ENCODE assay signal across 11 cellular contexts in the genomic region with DNA sequence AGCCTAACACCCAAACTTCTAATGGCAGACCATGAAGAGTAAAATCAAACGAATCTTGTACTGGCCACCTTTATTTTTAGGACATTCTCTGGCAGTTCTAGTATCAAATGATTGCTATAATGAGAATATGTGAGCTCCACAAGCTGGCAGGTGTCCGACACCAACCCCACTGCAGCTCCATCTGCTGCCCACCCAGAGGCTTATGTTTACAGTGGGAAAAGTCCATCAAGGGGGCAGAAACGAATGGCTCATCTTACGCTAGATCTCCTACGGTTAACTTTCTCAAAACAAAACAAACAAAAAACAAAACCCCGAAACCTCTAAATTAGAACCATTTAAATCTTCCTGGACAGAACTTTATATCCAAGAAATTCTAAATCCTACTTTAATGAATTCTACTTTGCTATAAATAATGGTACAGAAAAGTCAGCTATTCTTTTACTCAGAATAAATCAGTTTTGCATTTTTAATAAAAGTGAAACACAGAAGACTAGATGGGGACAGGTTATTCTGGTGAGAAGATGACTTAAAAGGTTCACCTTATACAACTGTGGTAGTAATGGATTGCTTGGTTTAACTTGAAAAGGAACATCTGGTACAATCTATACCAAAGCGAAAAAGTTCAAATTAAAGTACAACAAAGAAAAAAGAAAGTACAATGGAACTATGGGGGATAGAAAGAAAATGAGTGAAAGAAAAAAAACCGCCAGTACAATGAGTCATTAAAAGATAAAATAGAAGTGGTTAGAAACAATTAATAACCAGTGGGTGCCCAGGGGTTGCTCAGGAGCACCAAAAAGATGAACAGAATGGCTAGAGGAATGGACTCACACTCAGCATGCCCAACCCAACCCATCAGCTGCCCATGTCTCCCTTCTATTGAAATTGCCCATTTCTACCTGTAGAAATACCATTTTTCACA. TPM values are rescaled to one million over a fixed set of nuclear protein-coding genes. Genes with fewer than 3 reads are reported as not detected.
A peak's percentile ranks its signal among the peaks of the same experiment; 100 is the strongest.
DNase-seq lines count a peak whose midpoint lies in the region; ATAC-seq and TF ChIP-seq lines count a peak whose summit lies in the region.
"Had no signal": no experiment of that assay in that cellular context is flagged by ENCODE, and none has a peak within 500 bp of the region (broad histone marks: within the 10 kb centered on the region; RNA-seq: fewer than 3 reads in every experiment).

No MANE protein-coding gene starts in this region.

- H3K27ac Mint-ChIP-seq in activated T-cell treated with anti-CD3 and anti-CD28 coated beads, Interleukin-2, amount 50 U/mL, for 72 hours, result peak overlapping the region; percentile 98

- peaks cover 6% of the 10 kb centered on the region for H4K20me1 ChIP-seq in OCI-LY1 (ENCODE audit: insufficient read depth, low read length)

- H3K27me3 ChIP-seq in OCI-LY1 (ENCODE audit: insufficient read depth, low read length), result no peaks in the 10 kb centered on the region
- H3K27me3 ChIP-seq in endocrine pancreas (ENCODE audit: control insufficient read depth, insufficient read depth, low read length), result no peaks in the 10 kb centered on the region
- H3K27me3 ChIP-seq in thymus (ENCODE audit: control insufficient read depth, insufficient read depth), result no peaks in the 10 kb centered on the region
- H3K27me3 ChIP-seq in heart left ventricle, result no peaks in the 10 kb centered on the region
- H3K27me3 ChIP-seq: hepatocyte had no signal

- TF ChIP-seq POLR2A in heart left ventricle (IDR thresholded peaks at IDR 0.05), result no peak

- H3K9me3 ChIP-seq in OCI-LY1 (ENCODE audit: low read length), result no peaks in the 10 kb centered on the region
- no peaks in the 10 kb centered on the region for H3K9me3 ChIP-seq in endocrine pancreas (ENCODE audit: control insufficient read depth, low read length)
- no peaks in the 10 kb centered on the region for H3K9me3 ChIP-seq in thymus (ENCODE audit: control insufficient read depth)
- no peaks in the 10 kb centered on the region for H3K9me3 ChIP-seq in heart left ventricle
- H3K9me3 ChIP-seq: mucosa of descending colon had no signal

- DNase-seq in activated T-cell treated with anti-CD3 and anti-CD28 coated beads, Interleukin-2, amount 50 U/mL, for 72 hours, result no peak
- no peak for DNase-seq in activated T-cell treated with anti-CD3 and anti-CD28 coated beads, Interleukin-2, amount 50 U/mL, for 1 hour
- DNase-seq in heart left ventricle, result no peak
- DNase-seq: effector CD4-positive, alpha-beta T cell; mucosa of descending colon had no signal

- H3K4me3 ChIP-seq in OCI-LY1 (ENCODE audit: low read depth, low read length, poor library complexity, severe bottlenecking) (peak overlapping the region; percentile 21), endocrine pancreas (ENCODE audit: control insufficient read depth, insufficient read depth, low read length) (peak overlapping the region; percentile 59), thymus (ENCODE audit: low read length) (no peak overlapping the region), heart left ventricle (no peak overlapping the region)
- H3K4me3 ChIP-seq: hepatocyte, mucosa of descending colon had no signal

- TF ChIP-seq CTCF in OCI-LY1 (IDR thresholded peaks at IDR 0.05; ENCODE audit: low read length), result peak; percentile 23; the same call in 1 of the 2 replicates
- TF ChIP-seq CTCF in heart left ventricle (IDR thresholded peaks at IDR 0.05), result no peak

- H3K4me3 Mint-ChIP-seq in activated T-cell treated with anti-CD3 and anti-CD28 coated beads, Interleukin-2, amount 50 U/mL, for 72 hours, result peak overlapping the region; percentile 55 to 70

- no peaks in the 10 kb centered on the region for H3K9me3 Mint-ChIP-seq in activated T-cell treated with anti-CD3 and anti-CD28 coated beads, Interleukin-2, amount 50 U/mL, for 72 hours

- 55% methylated on average over 8 of the region's 8 CpGs for WGBS in thymus
- WGBS in heart left ventricle, 4 donors, result 80 to 85% (median 83%) methylated on average over 8 of the region's 8 CpGs

- H3K4me1 Mint-ChIP-seq in activated T-cell treated with anti-CD3 and anti-CD28 coated beads, Interleukin-2, amount 50 U/mL, for 72 hours (ENCODE audit: low read depth), result peaks cover 99% of the 10 kb centered on the region

- peaks cover 6% of the 10 kb centered on the region; the same call in 1 of the 2 replicates for H3F3A ChIP-seq in OCI-LY1 (ENCODE audit: insufficient read depth, low read length)

- H3K9me2 ChIP-seq in OCI-LY1 (ENCODE audit: low read depth, low read length), result no peaks in the 10 kb centered on the region

- peak overlapping the region; percentile 72 for H3K27ac ChIP-seq in OCI-LY1 (ENCODE audit: low read depth, low read length, poor library complexity, severe bottlenecking)
- peak overlapping the region; percentile 3 for H3K27ac ChIP-seq in thymus (ENCODE audit: low read depth)
- H3K27ac ChIP-seq in heart left ventricle, result no peak overlapping the region
- H3K27ac ChIP-seq: hepatocyte had no signal

- 0 out of 2 replicates have a peak, but pooled peaks cover 6% of the 10 kb centered on the region for H3K36me3 ChIP-seq in OCI-LY1 (ENCODE audit: insufficient read depth, low read length)
- no peaks in the 10 kb centered on the region for H3K36me3 ChIP-seq in endocrine pancreas (ENCODE audit: control insufficient read depth, insufficient read depth, low read length)
- no peaks in the 10 kb centered on the region for H3K36me3 ChIP-seq in thymus (ENCODE audit: control insufficient read depth, insufficient read depth)
- H3K36me3 ChIP-seq in heart left ventricle, result no peaks in the 10 kb centered on the region

- H3K79me2 ChIP-seq in OCI-LY1 (ENCODE audit: insufficient read depth, low read length), result peaks cover 99% of the 10 kb centered on the region

- H3K4me1 ChIP-seq in OCI-LY1 (ENCODE audit: insufficient read depth, low read length, severe bottlenecking) (peaks cover 100% of the 10 kb centered on the region), endocrine pancreas (ENCODE audit: control insufficient read depth, insufficient read depth, low read length) (peaks cover 9% of the 10 kb centered on the region), thymus (ENCODE audit: control insufficient read depth, insufficient read depth, low read length) (peaks cover 28% of the 10 kb centered on the region), heart left ventricle (peaks cover 0 to 89% (median 39%) of the 10 kb centered on the region in 12 donors)

- no peak overlapping the region for H2AFZ ChIP-seq in OCI-LY1 (ENCODE audit: low read length)
- H2AFZ ChIP-seq: hepatocyte had no signal

- peak overlapping the region; percentile 5; the same call in 1 of the 2 replicates for H3K9ac ChIP-seq in OCI-LY1 (ENCODE audit: low read length)
- no peak overlapping the region for H3K9ac ChIP-seq in endocrine pancreas (ENCODE audit: control insufficient read depth, insufficient read depth, low read length)

- intact Hi-C loops in heart left ventricle (cut with DNase I), result no loop called here

- no peaks in the 10 kb centered on the region for H3K27me3 Mint-ChIP-seq in activated T-cell treated with anti-CD3 and anti-CD28 coated beads, Interleukin-2, amount 50 U/mL, for 72 hours (ENCODE audit: low read depth)

- H3K36me3 Mint-ChIP-seq in activated T-cell treated with anti-CD3 and anti-CD28 coated beads, Interleukin-2, amount 50 U/mL, for 72 hours (ENCODE audit: insufficient read depth in 2 of 2), result peaks cover 4 to 5% of the 10 kb centered on the region in 2 donors

- ATAC-seq in activated T-cell treated with anti-CD3 and anti-CD28 coated beads, Interleukin-2, amount 50 U/mL, for 72 hours (replicated peaks in 1 of 2), result peak in 1 of 2 donors; percentile 21
- ATAC-seq in heart left ventricle (no peak), GM19463 (IDR thresholded peaks at IDR 0.05; ENCODE audit: unreplicated experiment) (no peak), HG03108 (IDR thresholded peaks at IDR 0.05; ENCODE audit: unreplicated experiment) (no peak)

- H3K4me2 ChIP-seq in OCI-LY1 (ENCODE audit: low read length), result peak overlapping the region; percentile 44
- H3K4me2 ChIP-seq: hepatocyte had no signal

RNA-seq across cellular contexts. Expression of a gene that starts 40.2 kb away (rescaled TPM):
- total RNA-seq in activated T-cell treated with anti-CD3 and anti-CD28 coated beads, Interleukin-2, amount 50 U/mL, for 72 hours, result 100 to 1,000 TPM; 209 to 218 TPM
- polyA plus RNA-seq in thymus (65.1 TPM), heart left ventricle (10 to 100 TPM; 24.5 to 68.2 TPM)
- total RNA-seq in heart left ventricle, result 100 to 1,000 TPM in 2 of 9 donors, 10 to 100 TPM in 7; 37.2 to 145 (median 67.7) TPM

Comparison
In these comparisons a context has a peak if more than half of its experiments do, and no peak if none do; other contexts are left out.
1. H3K27ac ChIP-seq: peak in OCI-LY1 (single experiment) and thymus (single experiment); none in heart left ventricle (0 of 12).
2. H3K4me3 ChIP-seq: peak in OCI-LY1 (single experiment) and endocrine pancreas (single experiment); none in thymus (single experiment) and heart left ventricle (0 of 12).